In the genomic region with DNA sequence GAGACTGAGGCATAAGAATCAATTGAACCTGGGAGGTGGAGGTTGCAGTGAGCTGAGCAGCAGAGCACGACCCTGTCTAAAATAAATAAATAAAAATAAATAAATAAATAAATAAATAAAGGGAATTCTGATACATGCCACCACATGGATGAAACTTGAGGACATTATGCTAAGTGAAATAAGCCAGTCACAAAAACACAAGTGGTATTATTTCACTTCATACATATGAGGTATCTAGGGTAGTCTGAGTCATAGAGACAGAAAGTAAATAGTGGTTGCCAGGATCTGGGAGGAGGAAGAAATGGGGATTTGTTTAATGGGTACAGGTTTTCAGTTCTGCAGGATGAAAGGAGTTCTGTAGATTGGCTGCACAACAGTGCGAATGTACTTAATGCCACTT, we compare ENCODE assay signal across 1 cellular context.
TF ChIP-seq lines count a peak whose summit lies in the region.

No MANE protein-coding gene starts in this region.

TF ChIP-seq in HEK293, 187 proteins besides CTCF, POLR2A, EP300 and RAD21 (continued from another document and continues in another):
- TF ChIP-seq ZNF544 (tag by site-specific recombination; IDR thresholded peaks at IDR 0.05) = no peak
- TF ChIP-seq KLF16 (tag by site-specific recombination; IDR thresholded peaks at IDR 0.05) = no peak
- no peak for TF ChIP-seq ZNF600 (tag by site-specific recombination; IDR thresholded peaks at IDR 0.05)
- TF ChIP-seq, protein P1, sequence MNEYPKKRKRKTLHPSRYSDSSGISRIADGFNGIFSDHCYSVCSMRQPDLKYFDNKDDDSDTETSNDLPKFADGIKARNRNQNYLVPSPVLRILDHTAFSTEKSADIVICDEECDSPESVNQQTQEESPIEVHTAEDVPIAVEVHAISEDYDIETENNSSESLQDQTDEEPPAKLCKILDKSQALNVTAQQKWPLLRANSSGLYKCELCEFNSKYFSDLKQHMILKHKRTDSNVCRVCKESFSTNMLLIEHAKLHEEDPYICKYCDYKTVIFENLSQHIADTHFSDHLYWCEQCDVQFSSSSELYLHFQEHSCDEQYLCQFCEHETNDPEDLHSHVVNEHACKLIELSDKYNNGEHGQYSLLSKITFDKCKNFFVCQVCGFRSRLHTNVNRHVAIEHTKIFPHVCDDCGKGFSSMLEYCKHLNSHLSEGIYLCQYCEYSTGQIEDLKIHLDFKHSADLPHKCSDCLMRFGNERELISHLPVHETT (tag by site-specific recombination; IDR thresholded peaks at IDR 0.05) = no peak
- no peak for TF ChIP-seq ZNF624 (tag by site-specific recombination; IDR thresholded peaks at IDR 0.05)
- TF ChIP-seq ZNF18 (tag by site-specific recombination; IDR thresholded peaks at IDR 0.05) = no peak
- no peak for TF ChIP-seq ZNF169 (tag by site-specific recombination; IDR thresholded peaks at IDR 0.05)
- no peak for TF ChIP-seq ZSCAN16 (tag by site-specific recombination; IDR thresholded peaks at IDR 0.05)
- no peak for TF ChIP-seq ZNF211 (tag by site-specific recombination; IDR thresholded peaks at IDR 0.05; ENCODE audit: low read depth)
- no peak for TF ChIP-seq ZNF2 (tag by site-specific recombination; IDR thresholded peaks at IDR 0.05)
- TF ChIP-seq, protein P2, sequence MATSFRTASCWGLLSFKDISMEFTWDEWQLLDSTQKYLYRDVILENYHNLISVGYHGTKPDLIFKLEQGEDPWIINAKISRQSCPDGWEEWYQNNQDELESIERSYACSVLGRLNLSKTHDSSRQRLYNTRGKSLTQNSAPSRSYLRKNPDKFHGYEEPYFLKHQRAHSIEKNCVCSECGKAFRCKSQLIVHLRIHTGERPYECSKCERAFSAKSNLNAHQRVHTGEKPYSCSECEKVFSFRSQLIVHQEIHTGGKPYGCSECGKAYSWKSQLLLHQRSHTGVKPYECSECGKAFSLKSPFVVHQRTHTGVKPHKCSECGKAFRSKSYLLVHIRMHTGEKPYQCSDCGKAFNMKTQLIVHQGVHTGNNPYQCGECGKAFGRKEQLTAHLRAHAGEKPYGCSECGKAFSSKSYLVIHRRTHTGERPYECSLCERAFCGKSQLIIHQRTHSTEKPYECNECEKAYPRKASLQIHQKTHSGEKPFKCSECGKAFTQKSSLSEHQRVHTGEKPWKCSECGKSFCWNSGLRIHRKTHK (tag by site-specific recombination; IDR thresholded peaks at IDR 0.05) = no peak
- TF ChIP-seq ZNF48 (tag by site-specific recombination; IDR thresholded peaks at IDR 0.05) = no peak
- no peak for TF ChIP-seq ZNF146 (tag by site-specific recombination; IDR thresholded peaks at IDR 0.05)
- peak; percentile 30; the same call in 1 of the 2 replicates for TF ChIP-seq ZNF140 (tag by site-specific recombination; IDR thresholded peaks at IDR 0.05)
- TF ChIP-seq ZNF394 (tag by site-specific recombination; IDR thresholded peaks at IDR 0.05; ENCODE audit: borderline replicate concordance) = peak; percentile 88
- no peak for TF ChIP-seq SP2 (tag by site-specific recombination; IDR thresholded peaks at IDR 0.05)
- TF ChIP-seq ZNF501 (tag by site-specific recombination; IDR thresholded peaks at IDR 0.05) = no peak
- no peak for TF ChIP-seq ZBTB17 (tag by site-specific recombination; IDR thresholded peaks at IDR 0.05)
- TF ChIP-seq ZNF404 (tag by site-specific recombination; IDR thresholded peaks at IDR 0.05) = no peak
- no peak for TF ChIP-seq ZNF214 (tag by site-specific recombination; IDR thresholded peaks at IDR 0.05; ENCODE audit: borderline replicate concordance)
- TF ChIP-seq ZNF623 (tag by site-specific recombination; IDR thresholded peaks at IDR 0.05) = peak; percentile 51; the same call in 1 of the 2 replicates
- no peak for TF ChIP-seq ZNF677 (tag by site-specific recombination; IDR thresholded peaks at IDR 0.05)
- 0 out of 2 replicates have a peak, but pooled peaks have one; percentile 6 for TF ChIP-seq ZNF654 (tag by site-specific recombination; IDR thresholded peaks at IDR 0.05; ENCODE audit: low read depth)
- TF ChIP-seq ZFP69B (tag by site-specific recombination; IDR thresholded peaks at IDR 0.05) = no peak
- TF ChIP-seq ZSCAN5A (tag by site-specific recombination; IDR thresholded peaks at IDR 0.05) = no peak
- no peak for TF ChIP-seq ZNF610 (tag by site-specific recombination; IDR thresholded peaks at IDR 0.05; ENCODE audit: borderline replicate concordance)
- TF ChIP-seq ZNF629 (tag by site-specific recombination; IDR thresholded peaks at IDR 0.05) = peak; percentile 52
- no peak for TF ChIP-seq ZNF449 (tag by site-specific recombination; IDR thresholded peaks at IDR 0.05)
- TF ChIP-seq ZNF518A (tag by site-specific recombination; conservative IDR thresholded peaks at IDR 0.05; ENCODE audit: low read depth) = peak; percentile 80
- TF ChIP-seq PRDM1 (tag by site-specific recombination; IDR thresholded peaks at IDR 0.05) = peak; percentile 76
- TF ChIP-seq ZNF596 (tag by site-specific recombination; IDR thresholded peaks at IDR 0.05) = no peak
- TF ChIP-seq ZNF555 (tag by site-specific recombination; conservative IDR thresholded peaks at IDR 0.05) = peak; percentile 33
- TF ChIP-seq GLIS1 (tag by site-specific recombination; IDR thresholded peaks at IDR 0.05) = no peak
- no peak for TF ChIP-seq ZNF114 (tag by site-specific recombination; IDR thresholded peaks at IDR 0.05)
- TF ChIP-seq, protein P3, sequence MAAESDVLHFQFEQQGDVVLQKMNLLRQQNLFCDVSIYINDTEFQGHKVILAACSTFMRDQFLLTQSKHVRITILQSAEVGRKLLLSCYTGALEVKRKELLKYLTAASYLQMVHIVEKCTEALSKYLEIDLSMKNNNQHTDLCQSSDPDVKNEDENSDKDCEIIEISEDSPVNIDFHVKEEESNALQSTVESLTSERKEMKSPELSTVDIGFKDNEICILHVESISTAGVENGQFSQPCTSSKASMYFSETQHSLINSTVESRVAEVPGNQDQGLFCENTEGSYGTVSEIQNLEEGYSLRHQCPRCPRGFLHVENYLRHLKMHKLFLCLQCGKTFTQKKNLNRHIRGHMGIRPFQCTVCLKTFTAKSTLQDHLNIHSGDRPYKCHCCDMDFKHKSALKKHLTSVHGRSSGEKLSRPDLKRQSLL (tag by site-specific recombination; IDR thresholded peaks at IDR 0.05) = no peak
- TF ChIP-seq ZNF776 (tag by site-specific recombination; IDR thresholded peaks at IDR 0.05; ENCODE audit: borderline replicate concordance) = no peak
- no peak for TF ChIP-seq ZNF571 (tag by site-specific recombination; IDR thresholded peaks at IDR 0.05)
- TF ChIP-seq ZNF223 (tag by site-specific recombination; IDR thresholded peaks at IDR 0.05) = no peak
- no peak for TF ChIP-seq ZNF530 (tag by site-specific recombination; IDR thresholded peaks at IDR 0.05; ENCODE audit: low read depth)
- TF ChIP-seq GLI2 (tag by site-specific recombination; IDR thresholded peaks at IDR 0.05; ENCODE audit: borderline replicate concordance, low read depth) = peak; percentile 35; the same call in 1 of the 2 replicates
- TF ChIP-seq ZNF426 (tag by site-specific recombination; IDR thresholded peaks at IDR 0.05) = peak; percentile 37
- TF ChIP-seq, protein P4, sequence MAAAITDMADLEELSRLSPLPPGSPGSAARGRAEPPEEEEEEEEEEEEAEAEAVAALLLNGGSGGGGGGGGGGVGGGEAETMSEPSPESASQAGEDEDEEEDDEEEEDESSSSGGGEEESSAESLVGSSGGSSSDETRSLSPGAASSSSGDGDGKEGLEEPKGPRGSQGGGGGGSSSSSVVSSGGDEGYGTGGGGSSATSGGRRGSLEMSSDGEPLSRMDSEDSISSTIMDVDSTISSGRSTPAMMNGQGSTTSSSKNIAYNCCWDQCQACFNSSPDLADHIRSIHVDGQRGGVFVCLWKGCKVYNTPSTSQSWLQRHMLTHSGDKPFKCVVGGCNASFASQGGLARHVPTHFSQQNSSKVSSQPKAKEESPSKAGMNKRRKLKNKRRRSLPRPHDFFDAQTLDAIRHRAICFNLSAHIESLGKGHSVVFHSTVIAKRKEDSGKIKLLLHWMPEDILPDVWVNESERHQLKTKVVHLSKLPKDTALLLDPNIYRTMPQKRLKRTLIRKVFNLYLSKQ (tag by site-specific recombination; IDR thresholded peaks at IDR 0.05; ENCODE audit: borderline replicate concordance) = no peak
- no peak for TF ChIP-seq ZNF19 (tag by site-specific recombination; IDR thresholded peaks at IDR 0.05; ENCODE audit: low read depth)
- peak; percentile 47; the same call in 1 of the 2 replicates for TF ChIP-seq ZBTB8A (tag by site-specific recombination; IDR thresholded peaks at IDR 0.05)
- TF ChIP-seq SP3 (tag by site-specific recombination; IDR thresholded peaks at IDR 0.05) = no peak
- TF ChIP-seq, protein P5, sequence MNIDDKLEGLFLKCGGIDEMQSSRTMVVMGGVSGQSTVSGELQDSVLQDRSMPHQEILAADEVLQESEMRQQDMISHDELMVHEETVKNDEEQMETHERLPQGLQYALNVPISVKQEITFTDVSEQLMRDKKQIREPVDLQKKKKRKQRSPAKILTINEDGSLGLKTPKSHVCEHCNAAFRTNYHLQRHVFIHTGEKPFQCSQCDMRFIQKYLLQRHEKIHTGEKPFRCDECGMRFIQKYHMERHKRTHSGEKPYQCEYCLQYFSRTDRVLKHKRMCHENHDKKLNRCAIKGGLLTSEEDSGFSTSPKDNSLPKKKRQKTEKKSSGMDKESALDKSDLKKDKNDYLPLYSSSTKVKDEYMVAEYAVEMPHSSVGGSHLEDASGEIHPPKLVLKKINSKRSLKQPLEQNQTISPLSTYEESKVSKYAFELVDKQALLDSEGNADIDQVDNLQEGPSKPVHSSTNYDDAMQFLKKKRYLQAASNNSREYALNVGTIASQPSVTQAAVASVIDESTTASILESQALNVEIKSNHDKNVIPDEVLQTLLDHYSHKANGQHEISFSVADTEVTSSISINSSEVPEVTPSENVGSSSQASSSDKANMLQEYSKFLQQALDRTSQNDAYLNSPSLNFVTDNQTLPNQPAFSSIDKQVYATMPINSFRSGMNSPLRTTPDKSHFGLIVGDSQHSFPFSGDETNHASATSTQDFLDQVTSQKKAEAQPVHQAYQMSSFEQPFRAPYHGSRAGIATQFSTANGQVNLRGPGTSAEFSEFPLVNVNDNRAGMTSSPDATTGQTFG (tag by site-specific recombination; IDR thresholded peaks at IDR 0.05; ENCODE audit: borderline replicate concordance) = no peak
